Comparison of ENCODE assay signal across 1 cellular context in the genomic region with DNA sequence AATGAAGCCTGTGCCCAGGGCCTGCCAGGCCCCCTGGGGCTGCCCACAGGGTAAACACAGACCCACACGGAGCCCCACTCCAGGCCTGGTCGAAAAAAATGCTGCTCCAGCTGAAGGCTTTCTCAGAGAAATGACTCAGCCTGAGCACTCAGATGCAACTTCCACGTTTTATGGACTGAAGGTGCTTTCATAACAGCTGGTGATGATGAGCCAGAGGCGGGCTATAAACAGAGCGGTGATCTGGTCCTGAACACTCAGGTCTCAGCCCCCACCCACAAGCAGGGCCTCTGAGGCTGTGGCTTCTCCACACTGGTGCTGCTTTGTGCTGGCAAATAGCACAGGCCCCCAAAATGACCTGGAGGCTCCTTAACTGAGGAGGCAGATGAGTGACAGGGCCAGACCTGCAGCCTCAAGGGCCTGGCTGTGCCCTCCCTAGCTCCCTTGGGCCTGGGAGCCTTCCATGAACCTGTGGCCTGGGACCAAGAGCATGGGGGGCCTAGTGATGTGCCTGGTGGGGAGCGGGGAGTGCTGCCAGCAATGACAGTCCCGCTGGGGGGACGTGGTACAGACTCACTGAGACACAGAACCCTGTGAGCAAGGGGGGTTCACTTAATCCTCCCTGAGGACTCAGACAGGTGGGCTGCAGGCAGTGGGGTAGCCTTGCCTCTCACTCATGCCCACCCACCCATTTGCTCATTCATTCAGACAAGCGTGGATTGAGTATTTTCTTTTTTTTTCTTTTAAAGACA.
TF ChIP-seq lines count a peak whose summit lies in the region.

No MANE protein-coding gene starts in this region.

TF ChIP-seq in K562, 482 proteins besides CTCF, POLR2A, EP300 and RAD21 (continued from another document):
- TF ChIP-seq, protein P1, sequence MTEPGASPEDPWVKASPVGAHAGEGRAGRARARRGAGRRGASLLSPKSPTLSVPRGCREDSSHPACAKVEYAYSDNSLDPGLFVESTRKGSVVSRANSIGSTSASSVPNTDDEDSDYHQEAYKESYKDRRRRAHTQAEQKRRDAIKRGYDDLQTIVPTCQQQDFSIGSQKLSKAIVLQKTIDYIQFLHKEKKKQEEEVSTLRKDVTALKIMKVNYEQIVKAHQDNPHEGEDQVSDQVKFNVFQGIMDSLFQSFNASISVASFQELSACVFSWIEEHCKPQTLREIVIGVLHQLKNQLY (CRISPR knock-in tag; conservative IDR thresholded peaks at IDR 0.05): no peak
